Comparison of ENCODE assay signal across 33 cellular contexts in genomic region chr7:40014376-40014775, GRCh38.
"Had no signal": no experiment of that assay in that cellular context is flagged by ENCODE, and none has a peak within 500 bp of the region (broad histone marks: within the 10 kb centered on the region; RNA-seq: fewer than 3 reads in every experiment).

No MANE protein-coding gene starts in this region.

- H3K4me3 ChIP-seq: ascending aorta, cardiac muscle cell, MG63, Peyer's patch, SJSA1 had no signal

- H3K27me3 ChIP-seq: ascending aorta, cardiac muscle cell, MG63, Peyer's patch, SJSA1 had no signal

- H3K27me3 Mint-ChIP-seq: activated CD4-positive, alpha-beta memory T cell treated with anti-CD3 and anti-CD28 coated beads, Interleukin-2, amount 10 ng/mL, durations not matched to agents 7 days and 5 days; activated CD8-positive, alpha-beta memory T cell treated with anti-CD3 and anti-CD28 coated beads, Interleukin-2, amount 10 ng/mL, durations not matched to agents 7 days and 5 days; activated naive CD8-positive, alpha-beta T cell treated with anti-CD3 and anti-CD28 coated beads for 36 hours had no signal

- ATAC-seq: activated CD8-positive, alpha-beta memory T cell treated with anti-CD3 and anti-CD28 coated beads, Interleukin-2, amount 10 ng/mL, durations not matched to agents 7 days and 5 days; PC-3 had no signal

- H3K9me3 Mint-ChIP-seq: activated CD4-positive, alpha-beta memory T cell treated with anti-CD3 and anti-CD28 coated beads, Interleukin-2, amount 10 ng/mL, durations not matched to agents 7 days and 5 days; activated naive CD8-positive, alpha-beta T cell treated with anti-CD3 and anti-CD28 coated beads for 36 hours; T-helper 1 cell treated with Interleukin-12 subunit alpha and Interleukin-12 subunit beta and Interleukin-4 antibody, amounts not matched to agents 30 μg/mL and 1 μg/mL, for 36 hours had no signal

- DNase-seq: activated CD4-positive, alpha-beta memory T cell treated with anti-CD3 and anti-CD28 coated beads, Interleukin-2, amount 10 ng/mL, durations not matched to agents 7 days and 5 days; activated CD4-positive, alpha-beta T cell treated with anti-CD3 and anti-CD28 coated beads for 1 hour; activated CD4-positive, alpha-beta T cell treated with anti-CD3 and anti-CD28 coated beads for 48 hours; activated CD4-positive, CD25-positive, alpha-beta regulatory T cell; activated CD8-positive, alpha-beta memory T cell treated with anti-CD3 and anti-CD28 coated beads for 24 hours; activated CD8-positive, alpha-beta memory T cell treated with anti-CD3 and anti-CD28 coated beads, Interleukin-2, amount 10 ng/mL, durations not matched to agents 7 days and 5 days; activated CD8-positive, alpha-beta memory T cell treated with anti-CD3 and anti-CD28 coated beads, Interleukin-2, amount 50 U/mL, for 48 hours; activated effector memory CD4-positive, alpha-beta T cell treated with anti-CD3 and anti-CD28 coated beads, Interleukin-2, amount 50 U/mL, for 16 hours; activated naive CD4-positive, alpha-beta T cell; activated naive CD4-positive, alpha-beta T cell treated with anti-CD3 and anti-CD28 coated beads, Interleukin-2, amount 50 U/mL, for 16 hours; activated naive CD8-positive, alpha-beta T cell treated with anti-CD3 and anti-CD28 coated beads for 36 hours; activated T-cell treated with anti-CD3 and anti-CD28 coated beads, Interleukin-2, amount 50 U/mL, for 48 hours; amygdala; Kasumi-1; KG1; MG63; NCI-H1048; NCI-H1105 treated with DMSO at 0.1 percent for 48 hours; NCI-H1436; NCI-H1694; NCI-H1930; NCI-H345; NCI-H524 treated with DMSO at 0.1 percent for 48 hours; PC-3; Peyer's patch; RPMI8226; SHP77 treated with DMSO at 0.1 percent for 48 hours; SK-N-SH; WERI-Rb-1 had no signal

- H3K27ac ChIP-seq: ascending aorta, cardiac muscle cell, Peyer's patch, SJSA1, WERI-Rb-1 had no signal

- H3K4me3 Mint-ChIP-seq: activated CD4-positive, alpha-beta memory T cell treated with anti-CD3 and anti-CD28 coated beads, Interleukin-2, amount 10 ng/mL, durations not matched to agents 7 days and 5 days; activated CD8-positive, alpha-beta memory T cell treated with anti-CD3 and anti-CD28 coated beads, Interleukin-2, amount 10 ng/mL, durations not matched to agents 7 days and 5 days; activated naive CD8-positive, alpha-beta T cell treated with anti-CD3 and anti-CD28 coated beads for 36 hours; T-helper 1 cell treated with Interleukin-12 subunit alpha and Interleukin-12 subunit beta and Interleukin-4 antibody, amounts not matched to agents 30 μg/mL and 1 μg/mL, for 36 hours had no signal

- H3K27ac Mint-ChIP-seq: activated CD4-positive, alpha-beta memory T cell treated with anti-CD3 and anti-CD28 coated beads, Interleukin-2, amount 10 ng/mL, durations not matched to agents 7 days and 5 days; activated CD8-positive, alpha-beta memory T cell treated with anti-CD3 and anti-CD28 coated beads, Interleukin-2, amount 10 ng/mL, durations not matched to agents 7 days and 5 days; activated naive CD8-positive, alpha-beta T cell treated with anti-CD3 and anti-CD28 coated beads for 36 hours; T-helper 1 cell treated with Interleukin-12 subunit alpha and Interleukin-12 subunit beta and Interleukin-4 antibody, amounts not matched to agents 30 μg/mL and 1 μg/mL, for 36 hours had no signal

- H3K4me1 ChIP-seq: ascending aorta, Peyer's patch, SJSA1 had no signal

- H3K9me3 ChIP-seq: ascending aorta, MG63, Peyer's patch, SJSA1, SK-N-SH had no signal
